ENCODE assay signal across 25 cellular contexts in genomic region chr10:96851281-96851680, GRCh38. TPM values are rescaled to one million over a fixed set of nuclear protein-coding genes. Genes with fewer than 3 reads are reported as not detected.
DNase-seq lines count a peak whose midpoint lies in the region; ATAC-seq, FAIRE-seq and TF ChIP-seq lines count a peak whose summit lies in the region.
"Had no signal": no experiment of that assay in that cellular context is flagged by ENCODE, and none has a peak within 500 bp of the region (broad histone marks: within the 10 kb centered on the region; RNA-seq: fewer than 3 reads in every experiment).

No MANE protein-coding gene starts in this region.

- TF ChIP-seq CTCF in left ventricle myocardium inferior (IDR thresholded peaks at IDR 0.05; ENCODE audit: borderline replicate concordance) (no peak), heart left ventricle (IDR thresholded peaks at IDR 0.05) (no peak), H1 (IDR thresholded peaks at IDR 0.05; ENCODE audit: control extremely low read depth in 1 of 3, insufficient read depth in 1 of 3, low read depth in 1 of 3, low read length in 3 of 3) (no peak), coronary artery (IDR thresholded peaks at IDR 0.05) (no peak), kidney (IDR thresholded peaks at IDR 0.05; ENCODE audit: borderline replicate concordance, extremely low read depth, insufficient read depth) (no peak), Calu3 (IDR thresholded peaks at IDR 0.05; ENCODE audit: unreplicated experiment) (no peak)

- no peaks in the 10 kb centered on the region for H3K9me3 Mint-ChIP-seq in Calu3 (ENCODE audit: low read depth, unreplicated experiment)
- H3K9me3 Mint-ChIP-seq: activated T-cell treated with anti-CD3 and anti-CD28 coated beads, Interleukin-2, amount 50 U/mL, for 24 hours; neural crest cell; T-cell; type B pancreatic cell had no signal

- no peak overlapping the region for H3K4me3 Mint-ChIP-seq in Calu3 (ENCODE audit: low read depth, unreplicated experiment)
- H3K4me3 Mint-ChIP-seq: activated T-cell treated with anti-CD3 and anti-CD28 coated beads, Interleukin-2, amount 50 U/mL, for 24 hours; neural crest cell; T-cell; type B pancreatic cell had no signal

- no peak overlapping the region for H4K91ac ChIP-seq in H1 (replicated peaks; ENCODE audit: insufficient read length, low read length)

- FAIRE-seq in H1 (lab: Jason Lieb, UNC) (no peak), kidney (lab: Jason Lieb, UNC) (no peak)

- TF ChIP-seq EP300 in H1 (IDR thresholded peaks at IDR 0.05; ENCODE audit: borderline replicate concordance in 1 of 2, low read depth in 2 of 2, low read length in 2 of 2): no peak

- no peak for DNase-seq in left ventricle myocardium inferior
- no peak for DNase-seq in heart left ventricle
- DNase-seq in H1 (ENCODE audit: low read depth in 1 of 2, low spot score in 2 of 2): no peak
- DNase-seq in coronary artery (ENCODE audit: low spot score): no peak
- DNase-seq in anterior cingulate cortex (lab: John Stamatoyannopoulos, UW): no peak
- no peak for DNase-seq in kidney
- DNase-seq in Calu3: no peak
- DNase-seq: activated naive CD4-positive, alpha-beta T cell; activated T-cell treated with anti-CD3 and anti-CD28 coated beads, Interleukin-2, amount 50 U/mL, for 24 hours; caudate nucleus; COR-L47; DMS79 treated with DMSO at 0.1 percent for 48 hours; dorsolateral prefrontal cortex; H7; MV-4-11; NCI-H510A treated with DMSO at 0.1 percent for 48 hours; posterior cingulate gyrus; Right ventricle myocardium superior; T-cell had no signal

- no peak overlapping the region for H2AK5ac ChIP-seq in H1 (ENCODE audit: low read depth, low read length)

- TF ChIP-seq POLR2A in heart left ventricle (IDR thresholded peaks at IDR 0.05) (no peak), H1 (IDR thresholded peaks at IDR 0.05; ENCODE audit: control extremely low read depth in 1 of 2, low read depth in 2 of 2, low read length in 2 of 2) (no peak)

- no peaks in the 10 kb centered on the region for H3K23me2 ChIP-seq in H1 (ENCODE audit: low read depth, low read length)

- H3K27me3 Mint-ChIP-seq in Calu3 (ENCODE audit: unreplicated experiment): no peaks in the 10 kb centered on the region
- H3K27me3 Mint-ChIP-seq: activated T-cell treated with anti-CD3 and anti-CD28 coated beads, Interleukin-2, amount 50 U/mL, for 24 hours; T-cell; type B pancreatic cell had no signal

- peaks cover 14% of the 10 kb centered on the region for H3K79me1 ChIP-seq in H1 (ENCODE audit: low read depth, low read length)

- H3K36me3 ChIP-seq in left ventricle myocardium inferior (no peaks in the 10 kb centered on the region), heart left ventricle (peaks cover 0 to 17% (median 0%) of the 10 kb centered on the region in 9 donors), H1 (ENCODE audit: control insufficient read depth in 2 of 4, insufficient read depth in 4 of 4, low read length in 3 of 4) (no peaks in the 10 kb centered on the region), muscle layer of duodenum (ENCODE audit: control insufficient read depth in 1 of 2, insufficient read depth in 2 of 2, low read length in 2 of 2) (no peaks in the 10 kb centered on the region), kidney (ENCODE audit: control insufficient read depth in 1 of 2, insufficient read depth in 2 of 2, low read length in 2 of 2) (no peaks in the 10 kb centered on the region)

- H3K9ac ChIP-seq in H1 (replicated peaks in 1 of 4; ENCODE audit: extremely low read depth in 1 of 4, low read depth in 3 of 4, low read length in 3 of 4) (no peak overlapping the region), kidney (ENCODE audit: low read length in 2 of 2) (no peak overlapping the region)
- H3K9ac ChIP-seq: BLaER1 treated with 17β-estradiol and CSF1 and Interleukin-3, amounts not matched to agents 10 nM and 100 nM had no signal

- no peak overlapping the region for H3K18ac ChIP-seq in H1 (ENCODE audit: extremely low read depth, low read length)

- no TSS peak for BruUV-seq in Calu3 (replicated peaks; lab: Mats Ljungman, UMichigan)

- H3K27me3 ChIP-seq in left ventricle myocardium inferior (ENCODE audit: low read depth) (no peaks in the 10 kb centered on the region), heart left ventricle (no peaks in the 10 kb centered on the region), H1 (replicated peaks in 1 of 4; ENCODE audit: control insufficient read depth in 3 of 4, extremely low read depth in 1 of 4, insufficient read depth in 3 of 4, low read length in 3 of 4) (no peaks in the 10 kb centered on the region), muscle layer of duodenum (ENCODE audit: low read depth, low read length) (no peaks in the 10 kb centered on the region)
- H3K27me3 ChIP-seq: BLaER1 treated with 17β-estradiol and CSF1 and Interleukin-3, amounts not matched to agents 10 nM and 100 nM; dorsolateral prefrontal cortex; foreskin keratinocyte had no signal

- H2BK5ac ChIP-seq in H1 (ENCODE audit: low read depth, low read length): 0 out of 2 replicates have a peak overlapping the region, but pooled peaks have one; percentile 27

- intact Hi-C loops in left ventricle myocardium inferior (cut with micrococcal nuclease) (no loop called here), heart left ventricle (cut with DNase I) (no loop called here), kidney (cut with DNase I) (no loop called here), Calu3 (cut with micrococcal nuclease; ENCODE audit: unreplicated experiment) (no loop called here)

- H2BK120ac ChIP-seq in H1 (replicated peaks; ENCODE audit: low read depth, low read length): no peak overlapping the region

- no peak overlapping the region for H4K8ac ChIP-seq in H1 (ENCODE audit: extremely low read depth, insufficient read depth, low read length)

- H3K9me3 ChIP-seq in left ventricle myocardium inferior (replicated peaks) (no peaks in the 10 kb centered on the region), heart left ventricle (no peaks in the 10 kb centered on the region), H1 (ENCODE audit: insufficient read depth in 2 of 2, low read depth in 1 of 2, low read length in 1 of 2) (no peaks in the 10 kb centered on the region), muscle layer of duodenum (ENCODE audit: control insufficient read depth in 1 of 2, low read length in 2 of 2) (no peaks in the 10 kb centered on the region), kidney (ENCODE audit: control insufficient read depth in 1 of 2, low read length in 2 of 2) (no peaks in the 10 kb centered on the region)

- 55 to 63% (median 56%) methylated on average over 6 of the region's 6 CpGs for WGBS in heart left ventricle, 4 donors
- 91% methylated on average over 6 of the region's 6 CpGs; no CpG with 5 or more reads in 1 of the 2 experiments for WGBS in H1 (ENCODE audit: extremely low coverage in 1 of 2, insufficient coverage in 1 of 2, insufficient read length in 1 of 2, insufficient replicate concordance in 2 of 2, low coverage in 1 of 2, low lambda C conversion rate in 2 of 2, missing lambda C conversion rate in 1 of 2), 2 experiments

- H3K4me3 ChIP-seq in left ventricle myocardium inferior: no peak overlapping the region
- no peak overlapping the region for H3K4me3 ChIP-seq in heart left ventricle
- H3K4me3 ChIP-seq in H1 (ENCODE audit: extremely low read depth in 1 of 4, insufficient read depth in 2 of 4, low read depth in 3 of 4, low read length in 4 of 4): no peak overlapping the region
- no peak overlapping the region for H3K4me3 ChIP-seq in muscle layer of duodenum (ENCODE audit: low read depth in 1 of 2, low read length in 2 of 2)
- no peak overlapping the region for H3K4me3 ChIP-seq in coronary artery
- H3K4me3 ChIP-seq in kidney (ENCODE audit: low read length in 2 of 2): no peak overlapping the region
- H3K4me3 ChIP-seq: BLaER1 treated with 17β-estradiol and CSF1 and Interleukin-3, amounts not matched to agents 10 nM and 100 nM; dorsolateral prefrontal cortex had no signal

- H2BK20ac ChIP-seq in H1 (ENCODE audit: low read length): no peak overlapping the region

- no peak overlapping the region for H3K4ac ChIP-seq in H1 (replicated peaks; ENCODE audit: insufficient read length, low read depth, low read length)

- no peak overlapping the region; the same call in 1 of the 2 replicates for H2BK12ac ChIP-seq in H1 (ENCODE audit: low read depth, low read length)

- CTCF ChIA-PET in H1 (lab: Charles Lee; ENCODE audit: partially characterized antibody): no interaction called here
- CTCF ChIA-PET in Calu3 (lab: Charles Lee): no interaction called here

- no peak overlapping the region for H3K27ac Mint-ChIP-seq in Calu3 (ENCODE audit: unreplicated experiment)
- H3K27ac Mint-ChIP-seq: activated T-cell treated with anti-CD3 and anti-CD28 coated beads, Interleukin-2, amount 50 U/mL, for 24 hours; T-cell; type B pancreatic cell had no signal

- POLR2A ChIA-PET in H1 (lab: Charles Lee; ENCODE audit: partially characterized antibody): no interaction called here

- no peak overlapping the region for H3K4me2 ChIP-seq in H1 (ENCODE audit: insufficient read depth in 1 of 2, low read depth in 2 of 2, low read length in 2 of 2)
- H3K4me2 ChIP-seq: BLaER1 treated with 17β-estradiol and CSF1 and Interleukin-3, amounts not matched to agents 10 nM and 100 nM had no signal

- H3K4me1 ChIP-seq in left ventricle myocardium inferior (peaks cover 48% of the 10 kb centered on the region), heart left ventricle (peaks cover 0 to 42% (median 15%) of the 10 kb centered on the region in 12 donors), H1 (replicated peaks in 1 of 4; ENCODE audit: control insufficient read depth in 3 of 4, insufficient read depth in 4 of 4, low read length in 3 of 4) (peaks cover 0 to 12% (median 2%) of the 10 kb centered on the region in 4 experiments; a peak in 2 of 7 replicates), muscle layer of duodenum (ENCODE audit: control insufficient read depth in 1 of 2, insufficient read depth in 2 of 2, low read length in 2 of 2) (peaks cover 0 to 22% of the 10 kb centered on the region in 2 donors), kidney (ENCODE audit: control insufficient read depth in 1 of 2, insufficient read depth in 1 of 2, low read depth in 1 of 2, low read length in 2 of 2) (no peaks in the 10 kb centered on the region)

- no peak for TF ChIP-seq RAD21 in H1 (IDR thresholded peaks at IDR 0.05 in 1 of 2, conservative IDR thresholded peaks at IDR 0.05 in 1 of 2; ENCODE audit: low read depth in 2 of 2, low read length in 2 of 2)

- H2AFZ ChIP-seq in H1 (ENCODE audit: low read length): no peak overlapping the region

- H3K27ac ChIP-seq in left ventricle myocardium inferior (replicated peaks) (peak overlapping the region; percentile 6), heart left ventricle (peak overlapping the region in 1 of 12 donors; percentile 11), H1 (ENCODE audit: low read depth, low read length) (no peak overlapping the region), muscle layer of duodenum (ENCODE audit: low read length) (peak overlapping the region; percentile 57), coronary artery (no peak overlapping the region), kidney (ENCODE audit: low read depth in 2 of 2, low read length in 2 of 2) (no peak overlapping the region)
- H3K27ac ChIP-seq: BLaER1 treated with 17β-estradiol and CSF1 and Interleukin-3, amounts not matched to agents 10 nM and 100 nM; foreskin keratinocyte had no signal

- peaks cover 2 to 9% of the 10 kb centered on the region in 2 experiments for H4K20me1 ChIP-seq in H1 (replicated peaks in 1 of 2; ENCODE audit: control insufficient read depth in 1 of 2, insufficient read depth in 2 of 2, low read length in 2 of 2)

- H3K4me1 Mint-ChIP-seq in Calu3 (ENCODE audit: low read depth, unreplicated experiment): no peaks in the 10 kb centered on the region

- no peak overlapping the region for H3K14ac ChIP-seq in H1 (ENCODE audit: insufficient read length)

- no peak for ATAC-seq in heart left ventricle
- ATAC-seq: activated CD4-positive, CD25-positive, alpha-beta regulatory T cell treated with anti-CD3 and anti-CD28 coated beads, Interleukin-2, amount 50 U/mL, for 24 hours; T-cell had no signal

- H3K23ac ChIP-seq in H1 (ENCODE audit: insufficient read length): no peak overlapping the region

- no peak overlapping the region for H2BK15ac ChIP-seq in H1 (ENCODE audit: low read length)

- no peaks in the 10 kb centered on the region for H3K36me3 Mint-ChIP-seq in Calu3 (ENCODE audit: insufficient read depth, unreplicated experiment)

- H4K5ac ChIP-seq in H1 (ENCODE audit: insufficient read length, low read depth, low read length): no peak overlapping the region

- peaks cover 11 to 90% of the 10 kb centered on the region in 2 experiments; a peak in 3 of 4 replicates for H3K79me2 ChIP-seq in H1 (ENCODE audit: control insufficient read depth in 1 of 2, insufficient read depth in 2 of 2, low read length in 2 of 2)

- no peak overlapping the region for H3K56ac ChIP-seq in H1 (replicated peaks; ENCODE audit: insufficient read length, low read depth, low read length)

RNA-seq across cellular contexts. Expression of gene LCOR, which starts 19.2 kb away (rescaled TPM):
- 18.9 TPM for total RNA-seq in left ventricle myocardium inferior
- total RNA-seq in heart left ventricle: 10 to 100 TPM in 8 of 9 donors, 1 to 10 TPM in 1; 9.6 to 31.4 (median 21.2) TPM
- 1 to 10 TPM; 4.3 to 4.7 TPM for polyA plus RNA-seq in heart left ventricle
- total RNA-seq in H1 (2021; fragmentation: NEBNext Ultra II Directional; extraction: Animal tissue kit (Norgen Biotek cat#: 25700)): 21.9 and 25.5 TPM in 2 replicates
- polyA plus RNA-seq in H1 (2011; rRNA removed): 3.0 and 4.7 TPM in 2 replicates
- polyA plus RNA-seq in H1 (2011; cell fraction: cytosol; rRNA removed): 4.5 TPM
- 6.2 TPM for polyA plus RNA-seq in H1 (2011; cell fraction: nucleus; rRNA removed)
- polyA plus RNA-seq in H1 (2012, experiment 1 of 2): 4.3 to 7.6 TPM (median 5.9 TPM) in 4 replicates
- polyA plus RNA-seq in H1 (2012, experiment 2 of 2): 0.45 TPM
- 5.6 TPM for polyA plus RNA-seq in H1 (2013, experiment 1 of 2)
- 5.2 TPM for polyA plus RNA-seq in H1 (2013, experiment 2 of 2)
- polyA minus RNA-seq in H1 (2011; rRNA and poly(A)+ RNA removed): 34.9 and 35.0 TPM in 2 replicates
- 15.0 TPM for polyA minus RNA-seq in H1 (2011; cell fraction: cytosol; rRNA and poly(A)+ RNA removed)
- polyA minus RNA-seq in H1 (2011; cell fraction: nucleus; rRNA and poly(A)+ RNA removed): 51.1 TPM
- 48.5 TPM for total RNA-seq in kidney
- polyA plus RNA-seq in kidney (ENCODE audit: insufficient read depth, low read depth, low replicate concordance): 2.8 TPM
- 50.1 and 52.8 TPM in 2 replicates for total RNA-seq in Calu3 (2022)

Comparison
In these comparisons a context has a peak if more than half of its experiments do, and no peak if none do; other contexts are left out.
1. H3K27ac ChIP-seq: peak in left ventricle myocardium inferior (single experiment) and muscle layer of duodenum (single experiment); none in H1 (single experiment), coronary artery (0 of 2) and kidney (0 of 2).